In the genomic region with DNA sequence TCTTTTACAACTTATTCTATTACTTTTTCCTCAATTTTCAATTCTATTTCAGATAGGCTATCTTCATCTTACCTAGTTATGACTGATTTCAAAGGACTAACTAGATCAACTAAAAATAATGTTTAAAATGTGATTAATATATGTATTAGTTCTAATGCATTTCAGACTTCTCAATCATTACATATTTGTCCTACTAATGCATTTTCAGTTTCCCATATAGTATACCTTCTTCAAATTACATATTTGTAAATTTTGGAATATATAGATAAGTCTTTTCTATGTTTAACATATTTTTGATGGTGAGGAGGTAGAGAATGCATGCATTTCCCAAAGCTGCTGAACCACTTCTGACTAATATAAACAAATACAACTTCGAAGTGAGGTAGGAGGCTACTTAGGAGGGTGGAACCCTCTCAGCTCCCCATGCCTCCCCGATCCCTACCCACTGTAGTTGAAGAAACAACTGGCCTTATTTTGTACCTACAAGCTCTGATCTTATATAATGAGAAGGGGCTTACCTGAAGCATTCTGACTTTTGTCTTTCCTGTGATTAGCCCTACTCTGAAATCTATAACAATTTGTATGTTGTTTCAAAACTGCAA, we compare ENCODE assay signal across 8 cellular contexts. TPM values are rescaled to one million over a fixed set of nuclear protein-coding genes. Genes with fewer than 3 reads are reported as not detected.
DNase-seq lines count a peak whose midpoint lies in the region; ATAC-seq and TF ChIP-seq lines count a peak whose summit lies in the region.

No MANE protein-coding gene starts in this region.

- H3K4me3 ChIP-seq in WI38 (ENCODE audit: low read depth, low read length) (peak overlapping the region; percentile 83), gastroesophageal sphincter (peak overlapping the region; percentile 76 to 97), suprapubic skin (peak overlapping the region; percentile 73)

- no peak for TF ChIP-seq CTCF in WI38 (IDR thresholded peaks at IDR 0.05; ENCODE audit: low read depth, low read length)
- TF ChIP-seq CTCF in gastroesophageal sphincter (IDR thresholded peaks at IDR 0.05), result no peak
- no peak for TF ChIP-seq CTCF in suprapubic skin (IDR thresholded peaks at IDR 0.05)

- peaks cover 0 to 54% (median 8%) of the 10 kb centered on the region in 3 donors for H3K4me1 ChIP-seq in gastroesophageal sphincter
- peaks cover 40% of the 10 kb centered on the region for H3K4me1 ChIP-seq in suprapubic skin

- no peaks in the 10 kb centered on the region for H3K27me3 Mint-ChIP-seq in activated CD4-positive, alpha-beta T cell treated with anti-CD3 and anti-CD28 coated beads, Interleukin-2, amount 10 ng/mL, durations not matched to agents 7 days and 5 days

- H3K27me3 ChIP-seq in gastroesophageal sphincter, result no peaks in the 10 kb centered on the region
- no peaks in the 10 kb centered on the region for H3K27me3 ChIP-seq in suprapubic skin

- no peaks in the 10 kb centered on the region for H3K9me3 Mint-ChIP-seq in activated CD4-positive, alpha-beta T cell treated with anti-CD3 and anti-CD28 coated beads, Interleukin-2, amount 10 ng/mL, durations not matched to agents 7 days and 5 days

- POLR2A ChIA-PET in activated CD4-positive, alpha-beta T cell treated with anti-CD3 and anti-CD28 coated beads, Interleukin-2, amount 10 ng/mL, durations not matched to agents 7 days and 5 days (lab: Charles Lee), result no interaction called here

- peaks cover 46% of the 10 kb centered on the region for H3K4me1 Mint-ChIP-seq in activated CD4-positive, alpha-beta T cell treated with anti-CD3 and anti-CD28 coated beads, Interleukin-2, amount 10 ng/mL, durations not matched to agents 7 days and 5 days

- H3K36me3 Mint-ChIP-seq in activated CD4-positive, alpha-beta T cell treated with anti-CD3 and anti-CD28 coated beads, Interleukin-2, amount 10 ng/mL, durations not matched to agents 7 days and 5 days (ENCODE audit: low read depth), result peaks cover 15% of the 10 kb centered on the region

- H3K27ac Mint-ChIP-seq in activated CD4-positive, alpha-beta T cell treated with anti-CD3 and anti-CD28 coated beads, Interleukin-2, amount 10 ng/mL, durations not matched to agents 7 days and 5 days, result peak overlapping the region; percentile 97

- peaks cover 0 to 12% of the 10 kb centered on the region in 2 donors for H3K36me3 ChIP-seq in gastroesophageal sphincter
- H3K36me3 ChIP-seq in suprapubic skin, result peaks cover 8% of the 10 kb centered on the region

- WGBS in gastroesophageal sphincter (ENCODE audit: low coverage in 1 of 2), 2 donors, result 22 to 28% methylated on average over 2 of the region's 2 CpGs
- 43% methylated on average over 2 of the region's 2 CpGs for WGBS in suprapubic skin

- H3K27ac ChIP-seq in gastroesophageal sphincter (peak overlapping the region; percentile 96 to 99 (median 98)), suprapubic skin (peak overlapping the region; percentile 96)

- no peak for DNase-seq in activated CD4-positive, alpha-beta T cell treated with anti-CD3 and anti-CD28 coated beads, Interleukin-2, amount 10 ng/mL, durations not matched to agents 7 days and 5 days
- DNase-seq in activated CD4-positive, alpha-beta T cell treated with anti-CD3 and anti-CD28 coated beads for 4 hours, result no peak
- DNase-seq in suprapubic skin (ENCODE audit: low spot score in 2 of 2) (no peak), DMS153 treated with DMSO at 0.1 percent for 48 hours (lab: John Stamatoyannopoulos, UW; ENCODE audit: unreplicated experiment) (no peak), hepatic stellate cell (ENCODE audit: low spot score) (no peak)

- H3K9me3 ChIP-seq in gastroesophageal sphincter, result no peaks in the 10 kb centered on the region
- H3K9me3 ChIP-seq in suprapubic skin, result no peaks in the 10 kb centered on the region

- no peak for ATAC-seq in gastroesophageal sphincter
- ATAC-seq in GM18858 (IDR thresholded peaks at IDR 0.05; ENCODE audit: unreplicated experiment), result no peak

- peak overlapping the region; percentile 99 for H3K4me3 Mint-ChIP-seq in activated CD4-positive, alpha-beta T cell treated with anti-CD3 and anti-CD28 coated beads, Interleukin-2, amount 10 ng/mL, durations not matched to agents 7 days and 5 days

- CTCF ChIA-PET in activated CD4-positive, alpha-beta T cell treated with anti-CD3 and anti-CD28 coated beads, Interleukin-2, amount 10 ng/mL, durations not matched to agents 7 days and 5 days (lab: Charles Lee), result interaction anchor here (0.5 to 1.3 kb wide), 4 partner anchors 11 to 1040 kb away, joined by 3 to 5 read pairs (median 4); no protein-coding TSS in a partner anchor

- TF ChIP-seq POLR2A in gastroesophageal sphincter (IDR thresholded peaks at IDR 0.05) (no peak), suprapubic skin (IDR thresholded peaks at IDR 0.05) (no peak)

- no peak for TF ChIP-seq EP300 in gastroesophageal sphincter (IDR thresholded peaks at IDR 0.05)
- no peak for TF ChIP-seq EP300 in suprapubic skin (IDR thresholded peaks at IDR 0.05)

RNA-seq across cellular contexts. Expression of a gene that starts 1.7 kb away (rescaled TPM):
- 10 to 100 TPM; 20.3 to 21.1 TPM for total RNA-seq in activated CD4-positive, alpha-beta T cell treated with anti-CD3 and anti-CD28 coated beads, Interleukin-2, amount 10 ng/mL, durations not matched to agents 7 days and 5 days
- 10 to 100 TPM; 16.0 to 47.3 (median 21.5) TPM for total RNA-seq in gastroesophageal sphincter
- 10 to 100 TPM in 3 of 4 donors, 1 to 10 TPM in 1; 7.6 to 19.1 (median 14.1) TPM for total RNA-seq in suprapubic skin

RNA-seq across cellular contexts. Expression of a gene that starts 2.0 kb away (rescaled TPM):
- total RNA-seq in activated CD4-positive, alpha-beta T cell treated with anti-CD3 and anti-CD28 coated beads, Interleukin-2, amount 10 ng/mL, durations not matched to agents 7 days and 5 days, result 1 to 10 TPM; 3.7 to 3.9 TPM
- total RNA-seq in gastroesophageal sphincter (10 to 100 TPM in 1 of 4 donors, 1 to 10 TPM in 3; 3.9 to 12.0 (median 6.2) TPM), suprapubic skin (10 to 100 TPM in 1 of 4 donors, 1 to 10 TPM in 3; 3.4 to 11.2 (median 5.8) TPM)
